25 cellular contexts compared by ENCODE assay signal in genomic region chr2:190441564-190441963, GRCh38. TPM values are rescaled to one million over a fixed set of nuclear protein-coding genes. Genes with fewer than 3 reads are reported as not detected.
A peak's percentile ranks its signal among the peaks of the same experiment; 100 is the strongest.
DNase-seq lines count a peak whose midpoint lies in the region; ATAC-seq lines count a peak whose summit lies in the region.
"Had no signal": no experiment of that assay in that cellular context is flagged by ENCODE, and none has a peak within 500 bp of the region (broad histone marks: within the 10 kb centered on the region; RNA-seq: fewer than 3 reads in every experiment).

No MANE protein-coding gene starts in this region.

- DNase-seq in ELF-1 (ENCODE audit: low read depth, low spot score): peak; percentile 9
- DNase-seq in NCI-H69 (lab: John Stamatoyannopoulos, UW): peak; percentile 12
- DNase-seq in immature natural killer cell: no peak
- no peak for DNase-seq in sciatic nerve (ENCODE audit: low spot score)
- no peak for DNase-seq in foreskin melanocyte
- no peak for DNase-seq in NOMO-1 (lab: John Stamatoyannopoulos, UW; ENCODE audit: unreplicated experiment in 2 of 2)
- no peak for DNase-seq in SHP77 (lab: John Stamatoyannopoulos, UW)
- DNase-seq: activated CD4-positive, CD25-positive, alpha-beta regulatory T cell; activated naive CD4-positive, alpha-beta T cell treated with anti-CD3 and anti-CD28 coated beads, Interleukin-2, amount 10 ng/mL, durations not matched to agents 7 days and 5 days; activated T-cell treated with anti-CD3 and anti-CD28 coated beads, Interleukin-2, amount 50 U/mL, for 48 hours; DMS79; GF-D8; KG1; mammary epithelial cell; MG63; NCI-H1105; NCI-H1930; NCI-H524 treated with DMSO at 0.1 percent for 48 hours; PC-3; SK-N-SH; stimulated activated CD4-positive, alpha-beta T cell treated with anti-CD3 and anti-CD28 coated beads, Interleukin-4, amount 100 ng/mL, for 24 hours; upper lobe of left lung had no signal

- H3K27me3 Mint-ChIP-seq in immature natural killer cell (ENCODE audit: low read depth in 3 of 3): no peaks in the 10 kb centered on the region
- H3K27me3 Mint-ChIP-seq: activated naive CD4-positive, alpha-beta T cell treated with anti-CD3 and anti-CD28 coated beads, Interleukin-2, amount 10 ng/mL, durations not matched to agents 7 days and 5 days; progenitor cell of endocrine pancreas had no signal

- H3K4me1 Mint-ChIP-seq in immature natural killer cell: peaks cover 61 to 97% of the 10 kb centered on the region in 2 donors
- H3K4me1 Mint-ChIP-seq: neural progenitor cell had no signal

- H3K9me3 Mint-ChIP-seq in immature natural killer cell: no peaks in the 10 kb centered on the region
- H3K9me3 Mint-ChIP-seq: activated naive CD4-positive, alpha-beta T cell treated with anti-CD3 and anti-CD28 coated beads, Interleukin-2, amount 10 ng/mL, durations not matched to agents 7 days and 5 days; neural progenitor cell had no signal

- H3K36me3 Mint-ChIP-seq in immature natural killer cell: peaks cover 4 to 14% (median 13%) of the 10 kb centered on the region in 3 donors
- H3K36me3 Mint-ChIP-seq: neural progenitor cell had no signal

- peak overlapping the region in 4 of 5 donors; percentile 8 to 49 (median 38) for H3K4me3 Mint-ChIP-seq in immature natural killer cell
- H3K4me3 Mint-ChIP-seq: activated naive CD4-positive, alpha-beta T cell treated with anti-CD3 and anti-CD28 coated beads, Interleukin-2, amount 10 ng/mL, durations not matched to agents 7 days and 5 days; neural progenitor cell had no signal

- peak; percentile 28 for ATAC-seq in sciatic nerve
- ATAC-seq: gastroesophageal sphincter, PC-3 had no signal

- peak overlapping the region in 5 of 6 donors; percentile 14 to 58 (median 38) for H3K27ac Mint-ChIP-seq in immature natural killer cell
- H3K27ac Mint-ChIP-seq: activated naive CD4-positive, alpha-beta T cell treated with anti-CD3 and anti-CD28 coated beads, Interleukin-2, amount 10 ng/mL, durations not matched to agents 7 days and 5 days; neural progenitor cell; progenitor cell of endocrine pancreas had no signal

- intact Hi-C loops in sciatic nerve (cut with DNase I): no loop called here

RNA-seq across cellular contexts. Expression of gene MFSD6, which starts 33.4 kb away (rescaled TPM):
- polyA plus RNA-seq in immature natural killer cell: 10 to 100 TPM in 1 of 3 donors, 1 to 10 TPM in 2; 7.3 to 35.1 (median 8.5) TPM
- 47.5 TPM for total RNA-seq in sciatic nerve

Comparison
In these comparisons a context has a peak if more than half of its experiments do, and no peak if none do; other contexts are left out.
1. DNase-seq: peak in ELF-1 (single experiment) and NCI-H69 (single experiment); none in immature natural killer cell (0 of 3), sciatic nerve (single experiment), foreskin melanocyte (single experiment), NOMO-1 (0 of 2) and SHP77 (0 of 2).